Comparison of ENCODE assay signal across 14 cellular contexts in the genomic region with DNA sequence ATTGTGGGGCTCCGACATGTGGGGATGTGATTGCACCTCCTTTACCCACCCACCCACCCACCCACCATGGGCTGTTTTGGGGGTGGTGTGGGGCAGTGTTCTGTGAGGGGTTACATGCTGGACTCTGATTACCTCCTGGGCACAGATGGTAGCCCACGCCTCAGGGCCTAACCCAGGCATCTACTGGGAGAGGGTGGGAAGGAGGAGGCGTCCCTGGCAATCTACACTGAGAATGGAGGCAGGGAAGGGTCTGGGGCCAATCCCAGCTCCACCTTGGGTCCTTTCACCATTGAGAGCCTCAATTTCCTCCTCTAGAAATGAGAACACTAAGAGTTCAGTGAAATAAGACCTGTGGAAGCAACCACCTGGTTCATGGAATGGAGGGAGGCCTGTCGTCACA. TPM values are rescaled to one million over a fixed set of nuclear protein-coding genes. Genes with fewer than 3 reads are reported as not detected.
DNase-seq lines count a peak whose midpoint lies in the region; TF ChIP-seq lines count a peak whose summit lies in the region.
"Had no signal": no experiment of that assay in that cellular context is flagged by ENCODE, and none has a peak within 500 bp of the region (broad histone marks: within the 10 kb centered on the region; RNA-seq: fewer than 3 reads in every experiment).

No MANE protein-coding gene starts in this region.

- H3K23ac ChIP-seq in mesenchymal stem cell (ENCODE audit: low read length in 2 of 2): no peak overlapping the region

- no peak overlapping the region for H3K27ac Mint-ChIP-seq in CD14-positive monocyte
- H3K27ac Mint-ChIP-seq: CD8-positive, alpha-beta T cell had no signal

- H2BK120ac ChIP-seq in mesenchymal stem cell (ENCODE audit: low read depth, low read length): no peak overlapping the region

- no peak overlapping the region for H3K4me2 ChIP-seq in mesenchymal stem cell (ENCODE audit: low read length, poor library complexity, severe bottlenecking)
- H3K4me2 ChIP-seq: BLaER1 had no signal

- no peak overlapping the region for H4K91ac ChIP-seq in mesenchymal stem cell (ENCODE audit: low read length)

- H2BK15ac ChIP-seq in mesenchymal stem cell (ENCODE audit: low read depth, poor library complexity, severe bottlenecking): peak overlapping the region; percentile 32

- H3K4me3 ChIP-seq in H7 (ENCODE audit: insufficient read depth, low read depth, low read length) (no peak overlapping the region), mesenchymal stem cell (ENCODE audit: insufficient read depth in 1 of 2, low read depth in 1 of 2, low read length in 2 of 2) (no peak overlapping the region)
- H3K4me3 ChIP-seq: BLaER1, HAP-1 had no signal

- intact Hi-C loops in CD14-positive monocyte (cut with micrococcal nuclease) (no loop called here), posterior vena cava (cut with DNase I) (no loop called here)

- no peaks in the 10 kb centered on the region for H3K36me3 Mint-ChIP-seq in CD14-positive monocyte
- H3K36me3 Mint-ChIP-seq: CD8-positive, alpha-beta T cell had no signal

- H3K9ac ChIP-seq in mesenchymal stem cell (ENCODE audit: low read length): no peak overlapping the region
- H3K9ac ChIP-seq: BLaER1 had no signal

- peaks cover 1 to 5% (median 2%) of the 10 kb centered on the region in 3 donors for H3K27me3 Mint-ChIP-seq in CD14-positive monocyte (ENCODE audit: low read depth in 3 of 3)

- H2AFZ ChIP-seq in mesenchymal stem cell (ENCODE audit: low read depth, low read length): no peak overlapping the region

- no peak overlapping the region for H3K4me3 Mint-ChIP-seq in CD14-positive monocyte
- H3K4me3 Mint-ChIP-seq: CD8-positive, alpha-beta T cell had no signal

- H3K4ac ChIP-seq in mesenchymal stem cell (ENCODE audit: low read depth in 1 of 2, low read length in 2 of 2): no peak overlapping the region

- H3K4me1 ChIP-seq in mesenchymal stem cell (ENCODE audit: control insufficient read depth, insufficient read depth, low read depth, low read length): no peaks in the 10 kb centered on the region
- H3K4me1 ChIP-seq: HAP-1 had no signal

- H2AK5ac ChIP-seq in mesenchymal stem cell (ENCODE audit: low read length, severe bottlenecking): no peak overlapping the region

- H3K9me3 Mint-ChIP-seq in CD14-positive monocyte: no peaks in the 10 kb centered on the region
- H3K9me3 Mint-ChIP-seq: CD8-positive, alpha-beta T cell had no signal

- H3K14ac ChIP-seq in mesenchymal stem cell (ENCODE audit: low read length in 2 of 2): no peak overlapping the region

- WGBS in mesenchymal stem cell: 96% methylated on average over 3 of the region's 4 CpGs

- H3K18ac ChIP-seq in mesenchymal stem cell (ENCODE audit: low read depth in 1 of 2, low read length in 2 of 2): no peak overlapping the region

- H2BK5ac ChIP-seq in mesenchymal stem cell (ENCODE audit: low read depth, low read length, poor library complexity, severe bottlenecking): no peak overlapping the region

- no peak for TF ChIP-seq CTCF in CD14-positive monocyte (IDR thresholded peaks at IDR 0.05)

- H3K27me3 ChIP-seq in H7 (ENCODE audit: control insufficient read depth, insufficient read depth, low read length): no peaks in the 10 kb centered on the region; the same call in 1 of the 2 replicates
- peaks cover 0 to 46% of the 10 kb centered on the region in 2 experiments for H3K27me3 ChIP-seq in mesenchymal stem cell (ENCODE audit: control insufficient read depth in 1 of 2, insufficient read depth in 1 of 2, low read length in 2 of 2)
- H3K27me3 ChIP-seq: BLaER1 had no signal

- H3K9me3 ChIP-seq in mesenchymal stem cell (ENCODE audit: control insufficient read depth, low read length): no peaks in the 10 kb centered on the region
- H3K9me3 ChIP-seq: HAP-1 had no signal

- DNase-seq in CD14-positive monocyte (ENCODE audit: low spot score): peak; percentile 6
- DNase-seq in H7: peak; percentile 13
- no peak for DNase-seq in mesenchymal stem cell
- DNase-seq in posterior vena cava (ENCODE audit: low spot score): peak; percentile 64
- DNase-seq in AG08395 (ENCODE audit: low spot score): no peak
- no peak for DNase-seq in effector CD8-positive, alpha-beta T cell (lab: John Stamatoyannopoulos, UW)
- no peak for DNase-seq in AG08396 (ENCODE audit: low spot score)
- DNase-seq: ACHN; Calu3; CD8-positive, alpha-beta T cell; DMS79 treated with DMSO at 0.1 percent for 48 hours; GF-D8 had no signal

- H2BK12ac ChIP-seq in mesenchymal stem cell (ENCODE audit: low read length in 2 of 2): no peak overlapping the region

- no peaks in the 10 kb centered on the region for H3K4me1 Mint-ChIP-seq in CD14-positive monocyte

- H3K36me3 ChIP-seq in H7 (replicated peaks; ENCODE audit: control insufficient read depth, insufficient read depth, low read length): no peaks in the 10 kb centered on the region
- H3K36me3 ChIP-seq in mesenchymal stem cell (ENCODE audit: control insufficient read depth in 1 of 2, insufficient read depth in 2 of 2, low read depth in 1 of 2, low read length in 2 of 2): no peaks in the 10 kb centered on the region
- H3K36me3 ChIP-seq: BLaER1, HAP-1 had no signal

- H3K27ac ChIP-seq in mesenchymal stem cell (ENCODE audit: low read length, poor library complexity, severe bottlenecking): no peak overlapping the region
- H3K27ac ChIP-seq: BLaER1 had no signal

- H3K79me1 ChIP-seq in mesenchymal stem cell (replicated peaks; ENCODE audit: low read length, poor library complexity, severe bottlenecking): no peaks in the 10 kb centered on the region

- H4K8ac ChIP-seq in mesenchymal stem cell (ENCODE audit: low read length): no peak overlapping the region

RNA-seq across cellular contexts. Expression of a gene that starts 11.7 kb away (rescaled TPM):
- polyA plus RNA-seq in CD14-positive monocyte: under 1 TPM in 1 of 2 donors, not detected in 1; 0.09 TPM
- total RNA-seq in H7 (2014; rRNA removed; shearing (Covaris generic)): 15.3 and 15.7 TPM in 2 replicates
- polyA plus RNA-seq in mesenchymal stem cell (2013, experiment 1 of 2): 29.6 TPM
- polyA plus RNA-seq in mesenchymal stem cell (2013, experiment 2 of 2): 29.7 TPM
- 10 to 100 TPM; 29.2 to 31.1 TPM for total RNA-seq in posterior vena cava

RNA-seq across cellular contexts. Expression of a gene that starts 35.6 kb away (rescaled TPM):
- polyA plus RNA-seq in CD14-positive monocyte: 10 to 100 TPM; 22.6 to 24.4 TPM
- 178 and 189 TPM in 2 replicates for total RNA-seq in H7 (2014; rRNA removed; shearing (Covaris generic))
- 39.3 TPM for polyA plus RNA-seq in mesenchymal stem cell (2013, experiment 1 of 2)
- polyA plus RNA-seq in mesenchymal stem cell (2013, experiment 2 of 2): 40.0 TPM
- total RNA-seq in posterior vena cava: 10 to 100 TPM; 39.4 to 40.3 TPM

RNA-seq across cellular contexts. Expression of a gene that starts 38.3 kb away (rescaled TPM):
- not detected for polyA plus RNA-seq in CD14-positive monocyte
- 9.3 and 10.4 TPM in 2 replicates for total RNA-seq in H7 (2014; rRNA removed; shearing (Covaris generic))
- 4.5 TPM for polyA plus RNA-seq in mesenchymal stem cell (2013, experiment 1 of 2)
- 4.8 TPM for polyA plus RNA-seq in mesenchymal stem cell (2013, experiment 2 of 2)
- total RNA-seq in posterior vena cava: 10 to 100 TPM; 16.9 to 18.3 TPM

RNA-seq across cellular contexts. Expression of a gene that starts 44.4 kb away (rescaled TPM):
- 1 to 10 TPM in 1 of 2 donors, under 1 TPM in 1; 0.97 to 1.2 TPM for polyA plus RNA-seq in CD14-positive monocyte
- 6.2 and 6.4 TPM in 2 replicates for total RNA-seq in H7 (2014; rRNA removed; shearing (Covaris generic))
- polyA plus RNA-seq in mesenchymal stem cell (2013, experiment 1 of 2): not detected
- polyA plus RNA-seq in mesenchymal stem cell (2013, experiment 2 of 2): not detected
- under 1 TPM; 0.05 to 0.32 TPM for total RNA-seq in posterior vena cava

RNA-seq across cellular contexts. Expression of a gene that starts 50.8 kb away (rescaled TPM):
- polyA plus RNA-seq in CD14-positive monocyte: 10 to 100 TPM; 32.7 to 38.4 TPM
- total RNA-seq in H7 (2014; rRNA removed; shearing (Covaris generic)): 43.3 and 59.6 TPM in 2 replicates
- polyA plus RNA-seq in mesenchymal stem cell (2013, experiment 1 of 2): 26.1 TPM
- 25.9 TPM for polyA plus RNA-seq in mesenchymal stem cell (2013, experiment 2 of 2)
- 10 to 100 TPM; 30.1 to 39.6 TPM for total RNA-seq in posterior vena cava

Comparison
In these comparisons a context has a peak if more than half of its experiments do, and no peak if none do; other contexts are left out.
1. DNase-seq: peak in CD14-positive monocyte (single experiment), H7 (single experiment) and posterior vena cava (single experiment); none in mesenchymal stem cell (single experiment), AG08395 (single experiment), effector CD8-positive, alpha-beta T cell (single experiment) and AG08396 (single experiment).